Comparison of ENCODE assay signal across 25 cellular contexts in the genomic region with DNA sequence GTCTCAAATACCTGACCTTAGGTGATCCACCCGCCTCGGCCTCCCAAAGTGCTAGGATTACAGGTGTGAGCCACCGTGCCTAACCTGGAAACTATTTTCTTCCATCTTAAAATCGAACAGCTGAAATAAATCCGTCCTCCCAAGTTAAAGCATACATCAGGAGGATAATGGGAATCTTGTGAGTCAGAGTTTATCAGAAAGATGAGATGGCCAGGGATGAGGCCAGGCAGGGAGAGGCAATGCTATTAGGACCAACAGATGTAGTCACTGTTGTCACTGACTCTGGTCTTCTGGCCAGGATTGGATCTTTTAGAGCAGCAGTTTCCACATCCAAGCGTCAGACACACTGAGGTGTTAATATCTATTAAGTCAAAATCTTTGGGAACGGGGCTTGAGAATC.
"Had no signal": no experiment of that assay in that cellular context is flagged by ENCODE, and none has a peak within 500 bp of the region (broad histone marks: within the 10 kb centered on the region; RNA-seq: fewer than 3 reads in every experiment).

No MANE protein-coding gene starts in this region.

- FAIRE-seq: keratinocyte, pancreas, urothelium cell line had no signal

- H3K4me3 ChIP-seq: lower lobe of right lung, pancreas, right atrium auricular region, skin epidermis, stomach, testis, thyroid gland, transverse colon, upper lobe of right lung had no signal

- DNase-seq: hippocampal formation; kidney glomerular epithelial cell; left cardiac atrium; lower lobe of right lung; mammary epithelial cell; mesenchymal stem cell; naive thymus-derived CD8-positive, alpha-beta T cell; nucleus accumbens; pancreas; posterior cingulate gyrus; stimulated activated CD4-positive, alpha-beta T cell treated with anti-CD3 and anti-CD28 coated beads, Interleukin-12 subunit alpha, Interleukin-12 subunit beta, amount 100 ng/mL, for 4 hours; stimulated activated CD4-positive, alpha-beta T cell treated with anti-CD3 and anti-CD28 coated beads, Interleukin-15, amount 100 ng/mL, for 24 hours; stimulated activated CD4-positive, alpha-beta T cell treated with anti-CD3 and anti-CD28 coated beads, Interleukin-2, amount 100 ng/mL, for 24 hours; stimulated activated CD4-positive, alpha-beta T cell treated with anti-CD3 and anti-CD28 coated beads, Interleukin-4, amount 100 ng/mL, for 1 hour; stimulated activated naive B cell treated with anti-CD40 and anti-IgM and Interleukin-4, amounts not matched to agents 10 μg/mL and 1 μg/mL and 100 μg/mL, for 72 hours; stimulated activated naive CD8-positive, alpha-beta T cell treated with anti-CD3 and anti-CD28 coated beads, Interleukin-15, Interleukin-2, amounts not matched to agents 100 U/mL and 50 U/mL, for 24 hours; stomach; testis; thyroid gland; transverse colon; upper lobe of right lung had no signal

- H3K36me3 ChIP-seq: lower lobe of right lung, pancreas, right atrium auricular region, stomach, thyroid gland, transverse colon, upper lobe of right lung had no signal

- H3K27me3 ChIP-seq: pancreas, right atrium auricular region, stomach, testis, thyroid gland, transverse colon, upper lobe of right lung had no signal

- H3K4me1 ChIP-seq: lower lobe of right lung, transverse colon, upper lobe of right lung had no signal

- H3K9me3 ChIP-seq: lower lobe of right lung, pancreas, right atrium auricular region, stomach, testis, thyroid gland, transverse colon, upper lobe of right lung had no signal

- H3K27ac ChIP-seq: lower lobe of right lung, right atrium auricular region, skin epidermis, testis, thyroid gland, transverse colon, upper lobe of right lung had no signal
